16 cellular contexts compared by ENCODE assay signal in genomic region chr13:104086205-104086604, GRCh38.
DNase-seq lines count a peak whose midpoint lies in the region; ATAC-seq and TF ChIP-seq lines count a peak whose summit lies in the region.
"Had no signal": no experiment of that assay in that cellular context is flagged by ENCODE, and none has a peak within 500 bp of the region (broad histone marks: within the 10 kb centered on the region; RNA-seq: fewer than 3 reads in every experiment).

No MANE protein-coding gene starts in this region.

- no peak for ATAC-seq in gastroesophageal sphincter
- ATAC-seq: CD8-positive, alpha-beta T cell; HepG2 had no signal

- H2BK15ac ChIP-seq in mesenchymal stem cell (ENCODE audit: low read depth, poor library complexity, severe bottlenecking), result no peak overlapping the region

- no peak overlapping the region for H2AK5ac ChIP-seq in mesenchymal stem cell (ENCODE audit: low read length, severe bottlenecking)

- H3K4ac ChIP-seq in mesenchymal stem cell (ENCODE audit: low read depth in 1 of 2, low read length in 2 of 2), result no peak overlapping the region

- H3K4me1 ChIP-seq in mesenchymal stem cell (ENCODE audit: control insufficient read depth, insufficient read depth, low read depth, low read length) (no peaks in the 10 kb centered on the region), gastroesophageal sphincter (no peaks in the 10 kb centered on the region)
- H3K4me1 ChIP-seq: BE2C, HAP-1 had no signal

- TF ChIP-seq POLR2A in gastroesophageal sphincter (IDR thresholded peaks at IDR 0.05), result no peak

- TF ChIP-seq CTCF in fibroblast of pulmonary artery (IDR thresholded peaks at IDR 0.05; ENCODE audit: low read length, missing control alignments) (no peak), gastroesophageal sphincter (IDR thresholded peaks at IDR 0.05) (no peak)

- H3K27ac ChIP-seq in mesenchymal stem cell (ENCODE audit: low read length, poor library complexity, severe bottlenecking), result no peak overlapping the region
- no peak overlapping the region for H3K27ac ChIP-seq in gastroesophageal sphincter

- no peak overlapping the region for H4K91ac ChIP-seq in mesenchymal stem cell (ENCODE audit: low read length)

- H3K36me3 ChIP-seq in mesenchymal stem cell (ENCODE audit: control insufficient read depth in 1 of 2, insufficient read depth in 2 of 2, low read depth in 1 of 2, low read length in 2 of 2), result no peaks in the 10 kb centered on the region
- no peaks in the 10 kb centered on the region for H3K36me3 ChIP-seq in gastroesophageal sphincter
- H3K36me3 ChIP-seq: BE2C, HAP-1 had no signal

- peaks cover 6% of the 10 kb centered on the region for H3K9me3 ChIP-seq in mesenchymal stem cell (ENCODE audit: control insufficient read depth, low read length)
- H3K9me3 ChIP-seq in gastroesophageal sphincter, result no peaks in the 10 kb centered on the region
- H3K9me3 ChIP-seq: BE2C, HAP-1 had no signal

- H4K8ac ChIP-seq in mesenchymal stem cell (ENCODE audit: low read length), result no peak overlapping the region

- no peak for TF ChIP-seq EP300 in gastroesophageal sphincter (IDR thresholded peaks at IDR 0.05)

- DNase-seq in M059J (ENCODE audit: low read depth) (peak; percentile 55), amniotic epithelial cell (ENCODE audit: low read depth) (peak; percentile 32), fibroblast of pulmonary artery (ENCODE audit: low read depth) (peak; percentile 33), mesenchymal stem cell (peak; percentile 16), ureter (ENCODE audit: low spot score) (no peak), AG20443 (ENCODE audit: low spot score) (no peak)
- DNase-seq: BE2C; CD8-positive, alpha-beta T cell; COR-L47; DMS153; DMS79 treated with DMSO at 0.1 percent for 48 hours; EL; GOT3 had no signal

- H3K23ac ChIP-seq in mesenchymal stem cell (ENCODE audit: low read length in 2 of 2), result no peak overlapping the region

- H3K14ac ChIP-seq in mesenchymal stem cell (ENCODE audit: low read length in 2 of 2), result no peak overlapping the region

- no peak overlapping the region for H2BK120ac ChIP-seq in mesenchymal stem cell (ENCODE audit: low read depth, low read length)

- no peak overlapping the region for H2BK12ac ChIP-seq in mesenchymal stem cell (ENCODE audit: low read length in 2 of 2)

- H3K27me3 ChIP-seq in mesenchymal stem cell (ENCODE audit: control insufficient read depth in 1 of 2, insufficient read depth in 1 of 2, low read length in 2 of 2), result no peaks in the 10 kb centered on the region
- H3K27me3 ChIP-seq in gastroesophageal sphincter, result no peaks in the 10 kb centered on the region
- H3K27me3 ChIP-seq: BE2C had no signal

- no peak overlapping the region for H3K4me2 ChIP-seq in mesenchymal stem cell (ENCODE audit: low read length, poor library complexity, severe bottlenecking)

- H3K4me3 ChIP-seq in fibroblast of pulmonary artery (replicated peaks; ENCODE audit: low read depth, low read length) (no peak overlapping the region), mesenchymal stem cell (ENCODE audit: insufficient read depth in 1 of 2, low read depth in 1 of 2, low read length in 2 of 2) (no peak overlapping the region), gastroesophageal sphincter (no peak overlapping the region)
- H3K4me3 ChIP-seq: HAP-1 had no signal

- no peak overlapping the region for H2AFZ ChIP-seq in mesenchymal stem cell (ENCODE audit: low read depth, low read length)

- no peak overlapping the region for H3K9ac ChIP-seq in mesenchymal stem cell (ENCODE audit: low read length)

- no peak overlapping the region for H2BK5ac ChIP-seq in mesenchymal stem cell (ENCODE audit: low read depth, low read length, poor library complexity, severe bottlenecking)

- no CpG with 5 or more reads among the region's 1 CpG for WGBS in mesenchymal stem cell
- WGBS in gastroesophageal sphincter (ENCODE audit: low coverage in 1 of 2), 2 donors, result 50 to 73% methylated on average over 1 of the region's 1 CpG

- no peak overlapping the region for H3K18ac ChIP-seq in mesenchymal stem cell (ENCODE audit: low read depth in 1 of 2, low read length in 2 of 2)

- no peaks in the 10 kb centered on the region for H3K79me1 ChIP-seq in mesenchymal stem cell (replicated peaks; ENCODE audit: low read length, poor library complexity, severe bottlenecking)

Comparison
In these comparisons a context has a peak if more than half of its experiments do, and no peak if none do; other contexts are left out.
1. DNase-seq: peak in M059J (single experiment), amniotic epithelial cell (single experiment), fibroblast of pulmonary artery (single experiment) and mesenchymal stem cell (single experiment); none in ureter (single experiment) and AG20443 (single experiment).